Comparison of ENCODE assay signal across 9 cellular contexts in genomic region chr22:26550498-26551033, GRCh38. TPM values are rescaled to one million over a fixed set of nuclear protein-coding genes. Genes with fewer than 3 reads are reported as not detected.
A peak's percentile ranks its signal among the peaks of the same experiment; 100 is the strongest.
DNase-seq lines count a peak whose midpoint lies in the region; ATAC-seq, FAIRE-seq and TF ChIP-seq lines count a peak whose summit lies in the region.
"Had no signal": no experiment of that assay in that cellular context is flagged by ENCODE, and none has a peak within 500 bp of the region (broad histone marks: within the 10 kb centered on the region; RNA-seq: fewer than 3 reads in every experiment).

No MANE protein-coding gene starts in this region.

- peaks cover 45% of the 10 kb centered on the region for H3K4me1 Mint-ChIP-seq in activated naive CD8-positive, alpha-beta T cell (ENCODE audit: low read depth)
- peaks cover 34% of the 10 kb centered on the region for H3K4me1 Mint-ChIP-seq in activated naive CD8-positive, alpha-beta T cell treated with anti-CD3 and anti-CD28 coated beads, Interleukin-2, amount 50 U/mL, for 24 hours

- no peak for TF ChIP-seq POLR2A in right lobe of liver (IDR thresholded peaks at IDR 0.05)

- no peaks in the 10 kb centered on the region for H3K9me3 Mint-ChIP-seq in activated naive CD8-positive, alpha-beta T cell (ENCODE audit: low read depth)
- peaks cover 4% of the 10 kb centered on the region for H3K9me3 Mint-ChIP-seq in activated naive CD8-positive, alpha-beta T cell treated with anti-CD3 and anti-CD28 coated beads, Interleukin-2, amount 50 U/mL, for 24 hours

- no peaks in the 10 kb centered on the region for H3K27me3 ChIP-seq in right lobe of liver

- H3K9me3 ChIP-seq in right lobe of liver, result no peaks in the 10 kb centered on the region

- H3K4me3 Mint-ChIP-seq in activated naive CD8-positive, alpha-beta T cell, result no peak overlapping the region
- no peak overlapping the region for H3K4me3 Mint-ChIP-seq in activated naive CD8-positive, alpha-beta T cell treated with anti-CD3 and anti-CD28 coated beads, Interleukin-2, amount 50 U/mL, for 24 hours
- H3K4me3 Mint-ChIP-seq: B cell had no signal

- intact Hi-C loops in right lobe of liver (cut with DNase I), result no loop called here

- H3K27ac ChIP-seq in right lobe of liver, result peak overlapping the region; percentile 61 to 95 (median 62)

- no peaks in the 10 kb centered on the region for H3K36me3 ChIP-seq in right lobe of liver

- no peak overlapping the region for H3K4me3 ChIP-seq in choroid plexus epithelial cell (ENCODE audit: low read depth, low read length)
- no peak overlapping the region for H3K4me3 ChIP-seq in right lobe of liver

- 21% methylated on average over 5 of the region's 8 CpGs for WGBS in right lobe of liver (ENCODE audit: insufficient coverage, low coverage, low lambda C conversion rate, missing lambda C conversion rate)

- no peaks in the 10 kb centered on the region for H3K27me3 Mint-ChIP-seq in activated naive CD8-positive, alpha-beta T cell
- no peaks in the 10 kb centered on the region for H3K27me3 Mint-ChIP-seq in activated naive CD8-positive, alpha-beta T cell treated with anti-CD3 and anti-CD28 coated beads, Interleukin-2, amount 50 U/mL, for 24 hours
- H3K27me3 Mint-ChIP-seq: B cell had no signal

- DNase-seq in activated naive CD8-positive, alpha-beta T cell treated with anti-CD3 and anti-CD28 coated beads, Interleukin-2, amount 50 U/mL, for 24 hours, result no peak
- DNase-seq in choroid plexus epithelial cell (ENCODE audit: low read depth), result peak; percentile 69
- peak; percentile 87 to 94 (median 93) for DNase-seq in right lobe of liver
- peak; percentile 89 for DNase-seq in urothelium cell line (ENCODE audit: low spot score)
- DNase-seq in 8988T, result no peak
- DNase-seq in DMS114 treated with DMSO at 0.1 percent for 48 hours (lab: John Stamatoyannopoulos, UW; ENCODE audit: unreplicated experiment), result no peak

- peaks cover 0 to 77% (median 20%) of the 10 kb centered on the region in 4 donors for H3K4me1 ChIP-seq in right lobe of liver

- no peak for TF ChIP-seq CTCF in choroid plexus epithelial cell (conservative IDR thresholded peaks at IDR 0.05; ENCODE audit: low read depth, low read length)
- TF ChIP-seq CTCF in right lobe of liver (IDR thresholded peaks at IDR 0.05), result no peak

- peak overlapping the region; percentile 29 for H3K27ac Mint-ChIP-seq in activated naive CD8-positive, alpha-beta T cell
- no peak overlapping the region for H3K27ac Mint-ChIP-seq in activated naive CD8-positive, alpha-beta T cell treated with anti-CD3 and anti-CD28 coated beads, Interleukin-2, amount 50 U/mL, for 24 hours
- H3K27ac Mint-ChIP-seq: B cell had no signal

- no peak for ATAC-seq in activated naive CD8-positive, alpha-beta T cell treated with anti-CD3 and anti-CD28 coated beads, Interleukin-2, amount 50 U/mL, for 24 hours
- peak; percentile 83 to 89 (median 86) for ATAC-seq in right lobe of liver
- no peak for ATAC-seq in HG03439 (IDR thresholded peaks at IDR 0.05; ENCODE audit: unreplicated experiment)

- FAIRE-seq in urothelium cell line (lab: Jason Lieb, UNC), result peak; percentile 99

- peaks cover 7% of the 10 kb centered on the region for H3K36me3 Mint-ChIP-seq in activated naive CD8-positive, alpha-beta T cell
- H3K36me3 Mint-ChIP-seq in activated naive CD8-positive, alpha-beta T cell treated with anti-CD3 and anti-CD28 coated beads, Interleukin-2, amount 50 U/mL, for 24 hours (ENCODE audit: low read depth), result peaks cover 19% of the 10 kb centered on the region

RNA-seq across cellular contexts. Expression of gene TFIP11, which starts 38.3 kb away (rescaled TPM):
- 10 to 100 TPM; 17.0 to 24.1 (median 21.6) TPM for total RNA-seq in right lobe of liver

RNA-seq across cellular contexts. Expression of gene TPST2, which starts 39.4 kb away (rescaled TPM):
- total RNA-seq in right lobe of liver, result 100 to 1,000 TPM in 2 of 6 experiments, 10 to 100 TPM in 4; 53.2 to 117 (median 66.9) TPM

Comparison
In these comparisons a context has a peak if more than half of its experiments do, and no peak if none do; other contexts are left out.
1. ATAC-seq: peak in right lobe of liver (4 of 4); none in activated naive CD8-positive, alpha-beta T cell treated with anti-CD3 and anti-CD28 coated beads, Interleukin-2, amount 50 U/mL, for 24 hours (single experiment) and HG03439 (single experiment).
2. DNase-seq: peak in choroid plexus epithelial cell (single experiment), right lobe of liver (3 of 3) and urothelium cell line (single experiment); none in activated naive CD8-positive, alpha-beta T cell treated with anti-CD3 and anti-CD28 coated beads, Interleukin-2, amount 50 U/mL, for 24 hours (single experiment), 8988T (single experiment) and DMS114 treated with DMSO at 0.1 percent for 48 hours (single experiment).